ENCODE assay signal across 11 cellular contexts in genomic region chr5:16773990-16774389, GRCh38.
DNase-seq lines count a peak whose midpoint lies in the region; ATAC-seq and TF ChIP-seq lines count a peak whose summit lies in the region.
"Had no signal": no experiment of that assay in that cellular context is flagged by ENCODE, and none has a peak within 500 bp of the region (broad histone marks: within the 10 kb centered on the region; RNA-seq: fewer than 3 reads in every experiment).

No MANE protein-coding gene starts in this region.

- H2AFZ ChIP-seq in GM23248 = no peak overlapping the region

- H3K4me1 ChIP-seq in GM23248 (ENCODE audit: insufficient read depth) (peaks cover 7% of the 10 kb centered on the region), foreskin keratinocyte (no peaks in the 10 kb centered on the region), BE2C (no peaks in the 10 kb centered on the region)

- peaks cover 42% of the 10 kb centered on the region for H3F3A ChIP-seq in GM23248 (ENCODE audit: insufficient read depth)

- 8 to 9% methylated on average over 3 of the region's 3 CpGs for WGBS in GM23248 (ENCODE audit: low coverage in 1 of 2, low lambda C conversion rate in 2 of 2, missing lambda C conversion rate in 2 of 2), 2 experiments

- DNase-seq in AG04449 (ENCODE audit: low read depth, low spot score) (peak; percentile 31), GM23248 (peak; percentile 84), NCI-H69 (lab: John Stamatoyannopoulos, UW) (peak; percentile 81), foreskin keratinocyte (no peak), RWPE1 (ENCODE audit: low spot score) (no peak), NCI-H526 (lab: John Stamatoyannopoulos, UW) (no peak), DMS53 treated with DMSO at 0.1 percent for 48 hours (lab: John Stamatoyannopoulos, UW; ENCODE audit: unreplicated experiment) (no peak), BE2C (no peak)
- DNase-seq: activated effector memory CD4-positive, alpha-beta T cell treated with Interleukin-2 at 50 U/mL for 16 hours; DMS53; stimulated activated CD4-positive, alpha-beta T cell treated with anti-CD3 and anti-CD28 coated beads, Interleukin-15, amount 100 ng/mL, for 24 hours had no signal

- ATAC-seq in foreskin keratinocyte = no peak

- no peaks in the 10 kb centered on the region for H3K9me2 ChIP-seq in GM23248 (ENCODE audit: insufficient read depth)

- H3K27ac ChIP-seq in GM23248 = peak overlapping the region; percentile 75
- H3K27ac ChIP-seq in foreskin keratinocyte = peak overlapping the region; percentile 3
- no peak overlapping the region for H3K27ac ChIP-seq in RWPE1

- H3K36me3 ChIP-seq in GM23248 (ENCODE audit: low read depth) (peaks cover 14% of the 10 kb centered on the region), BE2C (no peaks in the 10 kb centered on the region)

- H3K27me3 ChIP-seq in GM23248 (replicated peaks; ENCODE audit: insufficient read depth) = no peaks in the 10 kb centered on the region
- H3K27me3 ChIP-seq in foreskin keratinocyte = no peaks in the 10 kb centered on the region
- no peaks in the 10 kb centered on the region for H3K27me3 ChIP-seq in BE2C

- CTCF ChIA-PET in AG04449 (lab: Yijun Ruan, JAX) (interaction anchor here (1.4 to 3.9 kb wide), 2 partner anchors 17 to 416 kb away, joined by 3 to 24 read pairs; no protein-coding TSS in a partner anchor), RWPE1 (lab: Yijun Ruan, JAX) (no interaction called here)

- in situ Hi-C loops in GM23248 (cut with MboI) = no loop called here

- peak overlapping the region; percentile 4; the same call in 1 of the 2 replicates for H3K9ac ChIP-seq in GM23248

- POLR2A ChIA-PET in AG04449 (lab: Yijun Ruan, JAX) (no interaction called here), RWPE1 (lab: Yijun Ruan, JAX; ENCODE audit: low non-redundant PET) (no interaction called here)

- no peak for TF ChIP-seq CTCF in AG04449 (IDR thresholded peaks at IDR 0.05; ENCODE audit: insufficient read depth, low read length, missing control alignments)
- no peak for TF ChIP-seq CTCF in foreskin keratinocyte (conservative IDR thresholded peaks at IDR 0.05)
- no peak for TF ChIP-seq CTCF in RWPE1 (conservative IDR thresholded peaks at IDR 0.05; ENCODE audit: low read depth)
- TF ChIP-seq CTCF in BE2C (IDR thresholded peaks at IDR 0.05; ENCODE audit: low read depth, low read length) = no peak

- H3K4me3 ChIP-seq in AG04449 (ENCODE audit: low read depth, low read length) = no peak overlapping the region; the same call in 1 of the 2 replicates
- H3K4me3 ChIP-seq in GM23248 = no peak overlapping the region
- H3K4me3 ChIP-seq in BE2C (ENCODE audit: low read depth, low read length) = no peak overlapping the region

- H3K9me3 ChIP-seq in GM23248 (ENCODE audit: low read depth) (no peaks in the 10 kb centered on the region), BE2C (no peaks in the 10 kb centered on the region)

- no peaks in the 10 kb centered on the region; the same call in 1 of the 2 replicates for H4K20me1 ChIP-seq in GM23248 (ENCODE audit: insufficient read depth)

- H3K4me2 ChIP-seq in GM23248 (ENCODE audit: unreplicated experiment) = peak overlapping the region; percentile 3

- peaks cover 75% of the 10 kb centered on the region for H3K79me2 ChIP-seq in GM23248 (ENCODE audit: insufficient read depth)

Comparison
In these comparisons a context has a peak if more than half of its experiments do, and no peak if none do; other contexts are left out.
1. DNase-seq: peak in AG04449 (single experiment), GM23248 (single experiment) and NCI-H69 (single experiment); none in foreskin keratinocyte (0 of 2), RWPE1 (single experiment), NCI-H526 (0 of 2), DMS53 treated with DMSO at 0.1 percent for 48 hours (single experiment) and BE2C (single experiment).